11 cellular contexts compared by ENCODE assay signal in the genomic region with DNA sequence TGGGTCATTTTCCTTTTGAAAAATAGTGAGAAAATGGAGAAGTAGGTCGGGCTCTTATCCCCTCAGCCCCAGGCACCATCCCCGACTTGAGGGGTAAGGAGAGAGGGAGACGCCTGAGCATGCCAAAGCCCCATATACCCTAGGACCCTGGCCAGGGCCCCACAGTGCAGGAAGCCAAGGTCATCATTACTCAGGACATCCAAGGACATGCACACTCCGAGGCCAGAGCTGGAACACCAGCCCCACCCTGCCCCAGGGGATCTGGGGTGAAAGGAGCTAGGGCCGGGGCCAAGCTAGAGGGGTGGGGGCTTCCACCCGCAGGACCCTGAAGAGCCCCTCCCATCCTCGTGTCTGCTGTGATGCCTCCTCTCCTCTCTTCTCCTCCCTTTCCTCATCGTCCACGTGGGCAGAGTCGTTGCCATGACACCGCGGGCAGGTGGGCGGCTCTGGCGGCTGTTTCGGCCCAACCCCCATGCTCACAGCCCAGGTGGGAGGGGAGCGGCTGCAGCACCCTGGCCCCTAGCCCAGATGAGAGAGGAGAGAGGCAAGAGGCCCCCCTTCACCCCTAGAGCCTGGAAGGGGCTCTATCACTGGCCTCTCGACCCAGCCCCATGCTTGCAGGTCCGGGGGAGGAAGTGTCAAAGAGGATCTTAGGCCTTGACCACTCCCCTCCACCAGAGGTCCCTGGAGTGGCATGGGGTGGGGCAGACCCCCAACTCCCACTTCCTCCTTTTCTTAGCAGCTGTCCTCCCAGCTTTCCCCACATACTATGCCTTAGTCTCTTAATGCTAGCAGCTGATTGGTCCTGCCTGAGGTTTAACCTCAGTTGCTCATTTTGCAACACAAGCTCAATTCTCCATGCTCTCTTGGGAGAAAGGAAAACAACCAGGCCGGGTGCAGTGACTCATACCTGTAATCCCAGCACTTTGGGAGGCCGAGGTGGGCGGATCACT. TPM values are rescaled to one million over a fixed set of nuclear protein-coding genes. Genes with fewer than 3 reads are reported as not detected.
A peak's percentile ranks its signal among the peaks of the same experiment; 100 is the strongest.
DNase-seq lines count a peak whose midpoint lies in the region; ATAC-seq lines count a peak whose summit lies in the region.
"Had no signal": no experiment of that assay in that cellular context is flagged by ENCODE, and none has a peak within 500 bp of the region (broad histone marks: within the 10 kb centered on the region; RNA-seq: fewer than 3 reads in every experiment).

No MANE protein-coding gene starts in this region.

- H3K4me1 ChIP-seq in iPS-15b (ENCODE audit: control insufficient read depth, insufficient read depth, low read length): peaks cover 13% of the 10 kb centered on the region
- H3K4me1 ChIP-seq: tibial artery had no signal

- H3K9me3 ChIP-seq in iPS-15b (ENCODE audit: control insufficient read depth, insufficient read depth, low read length): no peaks in the 10 kb centered on the region
- H3K9me3 ChIP-seq: tibial artery had no signal

- H3K27me3 ChIP-seq in iPS-15b (ENCODE audit: control insufficient read depth, insufficient read depth, low read length): no peaks in the 10 kb centered on the region

- peak; percentile 15 for DNase-seq in activated naive CD4-positive, alpha-beta T cell treated with Interleukin-2 at 50 U/mL for 16 hours
- no peak for DNase-seq in activated naive CD4-positive, alpha-beta T cell treated with anti-CD3 and anti-CD28 coated beads, Interleukin-2, amount 50 U/mL, for 16 hours
- DNase-seq in NOMO-1 treated with DMSO at 0.1 percent for 48 hours (lab: John Stamatoyannopoulos, UW; ENCODE audit: unreplicated experiment) (peak; percentile 70), SW 1271 (lab: John Stamatoyannopoulos, UW) (no peak), NCI-H446 (lab: John Stamatoyannopoulos, UW) (no peak)
- DNase-seq: CD4-positive, alpha-beta T cell; tibial artery had no signal

- peak overlapping the region; percentile 36 for H3K4me3 ChIP-seq in iPS-15b (ENCODE audit: low read depth, low read length)
- H3K4me3 ChIP-seq: tibial artery had no signal

- H3K9ac ChIP-seq in iPS-15b (ENCODE audit: low read depth, low read length): peak overlapping the region; percentile 39

- ATAC-seq in GM18870 (IDR thresholded peaks at IDR 0.05; ENCODE audit: unreplicated experiment): no peak

- peak overlapping the region; percentile 63 for H3K27ac ChIP-seq in temporal lobe (ENCODE audit: low read depth, low read length)
- H3K27ac ChIP-seq: tibial artery had no signal

- no peaks in the 10 kb centered on the region for H3K36me3 ChIP-seq in iPS-15b (ENCODE audit: control insufficient read depth, insufficient read depth, low read length)
- H3K36me3 ChIP-seq: tibial artery had no signal

RNA-seq across cellular contexts. Expression of a gene that starts 10.6 kb away (rescaled TPM):
- total RNA-seq in temporal lobe: 5.9 TPM
- total RNA-seq: skeletal muscle tissue had no signal

RNA-seq across cellular contexts. Expression of a gene that starts 59.3 kb away (rescaled TPM):
- 7.4 TPM for total RNA-seq in temporal lobe

Comparison
In these comparisons a context has a peak if more than half of its experiments do, and no peak if none do; other contexts are left out.
1. DNase-seq: peak in activated naive CD4-positive, alpha-beta T cell treated with Interleukin-2 at 50 U/mL for 16 hours (single experiment) and NOMO-1 treated with DMSO at 0.1 percent for 48 hours (single experiment); none in activated naive CD4-positive, alpha-beta T cell treated with anti-CD3 and anti-CD28 coated beads, Interleukin-2, amount 50 U/mL, for 16 hours (single experiment), SW 1271 (0 of 2) and NCI-H446 (0 of 2).